In the genomic region with DNA sequence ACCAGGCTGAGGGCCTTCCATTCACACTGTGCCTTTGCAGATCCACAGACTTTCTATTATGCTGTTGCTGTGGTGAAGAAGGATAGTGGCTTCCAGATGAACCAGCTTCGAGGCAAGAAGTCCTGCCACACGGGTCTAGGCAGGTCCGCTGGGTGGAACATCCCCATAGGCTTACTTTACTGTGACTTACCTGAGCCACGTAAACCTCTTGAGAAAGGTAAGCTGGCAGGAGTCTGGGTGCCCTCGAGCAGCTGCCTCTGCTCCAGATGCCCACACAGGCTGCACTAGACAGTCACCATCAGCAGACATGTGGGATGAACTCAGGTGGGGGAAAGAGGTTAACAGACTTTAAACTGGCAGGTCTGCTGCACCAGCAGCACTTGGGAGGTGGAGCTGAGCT, we compare ENCODE assay signal across 1 cellular context.
TF ChIP-seq lines count a peak whose summit lies in the region.

No MANE protein-coding gene starts in this region.

TF ChIP-seq in HepG2, 621 proteins besides CTCF, POLR2A, EP300 and RAD21 (continued from another document):
- TF ChIP-seq ZNF142 (CRISPR knock-in tag; IDR thresholded peaks at IDR 0.05) (no peak), ZBTB44 (CRISPR knock-in tag; IDR thresholded peaks at IDR 0.05) (no peak), KAT7 (CRISPR knock-in tag; IDR thresholded peaks at IDR 0.05; ENCODE audit: borderline replicate concordance) (no peak), RFXANK (CRISPR knock-in tag; IDR thresholded peaks at IDR 0.05) (no peak), ZSCAN20 (CRISPR knock-in tag; IDR thresholded peaks at IDR 0.05; ENCODE audit: borderline replicate concordance) (no peak)
